ENCODE assay signal across 16 cellular contexts in the genomic region with DNA sequence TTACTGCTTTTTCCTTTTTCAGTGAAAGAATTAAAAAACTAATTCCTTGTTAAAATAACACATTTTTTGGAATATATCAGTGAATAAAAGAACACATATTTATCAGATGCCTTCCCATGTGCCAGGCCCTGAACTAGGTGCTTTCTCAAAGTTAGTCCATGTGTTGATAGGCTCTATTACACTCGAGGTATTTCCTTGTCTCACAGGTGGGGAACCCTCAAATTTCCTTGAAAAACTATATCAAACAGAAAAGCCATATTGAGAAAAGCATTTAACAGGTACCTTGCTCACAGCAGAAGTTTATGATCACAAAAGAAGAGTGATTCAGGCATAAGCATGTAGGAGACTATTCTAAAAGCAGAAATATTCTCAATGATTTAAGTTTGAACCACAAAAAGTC.
DNase-seq lines count a peak whose midpoint lies in the region; ATAC-seq, FAIRE-seq and TF ChIP-seq lines count a peak whose summit lies in the region.
"Had no signal": no experiment of that assay in that cellular context is flagged by ENCODE, and none has a peak within 500 bp of the region (broad histone marks: within the 10 kb centered on the region; RNA-seq: fewer than 3 reads in every experiment).

No MANE protein-coding gene starts in this region.

- no peaks in the 10 kb centered on the region for H3K27me3 ChIP-seq in HCT116 (ENCODE audit: insufficient read depth, low read length)
- no peaks in the 10 kb centered on the region for H3K27me3 ChIP-seq in endothelial cell of umbilical vein (ENCODE audit: control insufficient read depth in 2 of 2, insufficient read depth in 2 of 2, low read length in 2 of 2)
- H3K27me3 ChIP-seq in right lobe of liver: no peaks in the 10 kb centered on the region
- H3K27me3 ChIP-seq in smooth muscle cell (ENCODE audit: low read depth): no peaks in the 10 kb centered on the region
- H3K27me3 ChIP-seq: BE2C, MG63 had no signal

- TF ChIP-seq POLR2A in HCT116 (IDR thresholded peaks at IDR 0.05; ENCODE audit: borderline replicate concordance, extremely low read depth, insufficient read depth, insufficient read length) (no peak), endothelial cell of umbilical vein (IDR thresholded peaks at IDR 0.05; ENCODE audit: low read depth, low read length) (no peak), right lobe of liver (IDR thresholded peaks at IDR 0.05) (no peak)

- no TSS peak for BruUV-seq in HCT116 (replicated peaks; lab: Mats Ljungman, UMichigan)
- no TSS peak for BruUV-seq in endothelial cell of umbilical vein (replicated peaks; lab: Mats Ljungman, UMichigan)

- CTCF ChIA-PET in HCT116 (lab: Charles Lee): no interaction called here
- CTCF ChIA-PET in endothelial cell of umbilical vein (lab: Charles Lee): no interaction called here

- RAD21 ChIA-PET in HCT116 (lab: Charles Lee; ENCODE audit: low non-redundant PET in 1 of 2, low total read pairs in 2 of 2, uncharacterized antibody in 2 of 2, unreplicated experiment in 2 of 2): no interaction called here

- peaks cover 26 to 28% of the 10 kb centered on the region in 2 experiments for H3K4me1 ChIP-seq in HCT116 (ENCODE audit: control insufficient read depth in 1 of 2, insufficient read depth in 2 of 2, low read length in 2 of 2)
- peaks cover 34% of the 10 kb centered on the region for H3K4me1 ChIP-seq in endothelial cell of umbilical vein (ENCODE audit: control insufficient read depth, extremely low read depth, insufficient read depth, low read length)
- H3K4me1 ChIP-seq in right lobe of liver: peaks cover 0 to 11% (median 2%) of the 10 kb centered on the region in 4 donors
- no peaks in the 10 kb centered on the region for H3K4me1 ChIP-seq in smooth muscle cell (ENCODE audit: low read depth)

- dilution Hi-C loops in endothelial cell of umbilical vein (cut with MboI; ENCODE audit: extremely low pct_ligation_motif_present, low sequenced_read_pairs): no loop called here

- no peaks in the 10 kb centered on the region for H3K79me2 ChIP-seq in HCT116 (ENCODE audit: insufficient read depth, low read length)
- no peaks in the 10 kb centered on the region for H3K79me2 ChIP-seq in endothelial cell of umbilical vein (ENCODE audit: control insufficient read depth, insufficient read depth, low read length)
- no peaks in the 10 kb centered on the region for H3K79me2 ChIP-seq in smooth muscle cell (ENCODE audit: low read depth)

- intact Hi-C loops in HCT116 (cut with micrococcal nuclease) (no loop called here), endothelial cell of umbilical vein (cut with micrococcal nuclease) (no loop called here), right lobe of liver (cut with DNase I) (no loop called here)

- FAIRE-seq in endothelial cell of umbilical vein (lab: Jason Lieb, UNC): no peak

- H3K4me2 ChIP-seq in HCT116 (ENCODE audit: low read length) (peak overlapping the region; percentile 44), endothelial cell of umbilical vein (ENCODE audit: insufficient read depth, low read length) (no peak overlapping the region), smooth muscle cell (no peak overlapping the region)

- H3K27ac ChIP-seq in HCT116 (ENCODE audit: low read depth, low read length) (peak overlapping the region; percentile 64; the same call in 1 of the 2 replicates), endothelial cell of umbilical vein (ENCODE audit: insufficient read depth, low read depth, low read length) (peak overlapping the region; percentile 40), right lobe of liver (peak overlapping the region; percentile 57 to 62 (median 57)), smooth muscle cell (ENCODE audit: low read depth) (peak overlapping the region; percentile 22)

- H3K4me3 ChIP-seq in HCT116 (replicated peaks in 1 of 2; ENCODE audit: low read depth in 1 of 2, low read length in 2 of 2) (no peak overlapping the region), endothelial cell of umbilical vein (replicated peaks in 1 of 3; ENCODE audit: insufficient read depth in 1 of 3, low read depth in 1 of 3, low read length in 3 of 3) (no peak overlapping the region), right lobe of liver (no peak overlapping the region), smooth muscle cell (peak overlapping the region; percentile 15)
- H3K4me3 ChIP-seq: MG63 had no signal

- peak overlapping the region; percentile 10; the same call in 1 of the 2 replicates for H3K9ac ChIP-seq in HCT116 (ENCODE audit: low read length)
- no peak overlapping the region for H3K9ac ChIP-seq in endothelial cell of umbilical vein (replicated peaks; ENCODE audit: extremely low read depth, insufficient read depth, low read length)
- H3K9ac ChIP-seq in smooth muscle cell (ENCODE audit: low read depth): no peak overlapping the region

- H3K36me3 ChIP-seq in HCT116 (ENCODE audit: control insufficient read depth in 1 of 2, insufficient read depth in 2 of 2, low read length in 2 of 2) (peaks cover 1 to 5% of the 10 kb centered on the region in 2 experiments; a peak in 2 of 4 replicates), endothelial cell of umbilical vein (ENCODE audit: control insufficient read depth in 2 of 2, extremely low read depth in 1 of 2, insufficient read depth in 2 of 2, low read length in 2 of 2) (peaks cover 0 to 2% of the 10 kb centered on the region in 2 experiments), right lobe of liver (peaks cover 0 to 4% (median 1%) of the 10 kb centered on the region in 4 donors), smooth muscle cell (ENCODE audit: low read depth) (peaks cover 7% of the 10 kb centered on the region)

- H2AFZ ChIP-seq in HCT116 (ENCODE audit: low read depth, low read length, poor library complexity, severe bottlenecking) (no peak overlapping the region), endothelial cell of umbilical vein (ENCODE audit: low read depth, low read length) (no peak overlapping the region), smooth muscle cell (ENCODE audit: low read depth) (no peak overlapping the region)

- no peaks in the 10 kb centered on the region for H3K9me3 ChIP-seq in HCT116 (ENCODE audit: control insufficient read depth in 1 of 2, insufficient read depth in 1 of 2, low read depth in 1 of 2, low read length in 2 of 2)
- no peaks in the 10 kb centered on the region for H3K9me3 ChIP-seq in endothelial cell of umbilical vein (replicated peaks; ENCODE audit: control insufficient read depth, insufficient read depth, low read length)
- H3K9me3 ChIP-seq in right lobe of liver: no peaks in the 10 kb centered on the region
- no peaks in the 10 kb centered on the region for H3K9me3 ChIP-seq in smooth muscle cell (replicated peaks; ENCODE audit: low read depth)
- H3K9me3 ChIP-seq: BE2C, MG63 had no signal

- H4K20me1 ChIP-seq in HCT116 (ENCODE audit: insufficient read depth): 0 out of 2 replicates have a peak, but pooled peaks cover 3% of the 10 kb centered on the region
- H4K20me1 ChIP-seq in endothelial cell of umbilical vein (replicated peaks; ENCODE audit: control insufficient read depth, extremely low read depth, insufficient read depth, low read length): no peaks in the 10 kb centered on the region
- no peaks in the 10 kb centered on the region for H4K20me1 ChIP-seq in smooth muscle cell (ENCODE audit: low read depth)

- no peak for TF ChIP-seq RAD21 in HCT116 (IDR thresholded peaks at IDR 0.05; ENCODE audit: low read depth)

- no peaks in the 10 kb centered on the region for H3F3A ChIP-seq in smooth muscle cell (ENCODE audit: low read depth)

- POLR2A ChIA-PET in HCT116 (lab: Charles Lee) (no interaction called here), endothelial cell of umbilical vein (lab: Charles Lee) (no interaction called here)

- no peaks in the 10 kb centered on the region for H3K9me1 ChIP-seq in endothelial cell of umbilical vein (replicated peaks; ENCODE audit: control insufficient read depth, extremely low read depth, insufficient read depth, low read length)

- no peaks in the 10 kb centered on the region for H3K9me2 ChIP-seq in HCT116 (ENCODE audit: insufficient read depth)

- 46% methylated on average over 1 of the region's 1 CpG for WGBS in right lobe of liver (ENCODE audit: insufficient coverage, low coverage, low lambda C conversion rate, missing lambda C conversion rate)
- 89% methylated on average over 1 of the region's 1 CpG for WGBS in smooth muscle cell (ENCODE audit: low lambda C conversion rate)

- TF ChIP-seq CTCF in HCT116 (IDR thresholded peaks at IDR 0.05 in 2 of 3, conservative IDR thresholded peaks at IDR 0.05 in 1 of 3; ENCODE audit: borderline replicate concordance in 1 of 3, insufficient read depth in 1 of 3, low read depth in 2 of 3, low read length in 2 of 3): no peak
- TF ChIP-seq CTCF in endothelial cell of umbilical vein (IDR thresholded peaks at IDR 0.05; ENCODE audit: extremely low read depth in 1 of 2, insufficient read depth in 1 of 2, low read depth in 1 of 2, low read length in 2 of 2): no peak
- TF ChIP-seq CTCF in right lobe of liver (IDR thresholded peaks at IDR 0.05): no peak
- no peak for TF ChIP-seq CTCF in smooth muscle cell (IDR thresholded peaks at IDR 0.05; ENCODE audit: borderline replicate concordance, insufficient read depth, poor library complexity, severe bottlenecking)

- ATAC-seq in HCT116: no peak
- peak in 2 of 4 donors; percentile 23 to 34 for ATAC-seq in right lobe of liver

- DNase-seq in HCT116 (ENCODE audit: low read depth, low spot score) (no peak), endothelial cell of umbilical vein (ENCODE audit: low read depth, low spot score) (no peak), right lobe of liver (no peak), smooth muscle cell (lab: John Stamatoyannopoulos, UW; ENCODE audit: unreplicated experiment) (no peak), UCSD-AML1 (lab: John Stamatoyannopoulos, UW; ENCODE audit: unreplicated experiment) (no peak), DMS79 treated with DMSO at 0.1 percent for 48 hours (lab: John Stamatoyannopoulos, UW) (no peak), NCI-H82 treated with DMSO at 0.1 percent for 48 hours (lab: John Stamatoyannopoulos, UW; ENCODE audit: unreplicated experiment) (no peak)
- DNase-seq: BE2C; CD4-positive, alpha-beta memory T cell; GOT3; MG63; NCI-H1105 treated with DMSO at 0.1 percent for 48 hours; NCI-H187 treated with DMSO at 0.1 percent for 48 hours; NCI-H2171; NCI-H446 treated with DMSO at 0.1 percent for 48 hours; NCI-H82 had no signal

TF ChIP-seq in HCT116, 20 proteins besides CTCF, POLR2A, EP300 and RAD21 (continues in another document):
- TF ChIP-seq, protein P1, sequence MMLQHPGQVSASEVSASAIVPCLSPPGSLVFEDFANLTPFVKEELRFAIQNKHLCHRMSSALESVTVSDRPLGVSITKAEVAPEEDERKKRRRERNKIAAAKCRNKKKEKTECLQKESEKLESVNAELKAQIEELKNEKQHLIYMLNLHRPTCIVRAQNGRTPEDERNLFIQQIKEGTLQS (IDR thresholded peaks at IDR 0.05): no peak
- TF ChIP-seq CEBPB (IDR thresholded peaks at IDR 0.05; ENCODE audit: low read depth) (no peak), SP1 (IDR thresholded peaks at IDR 0.05; ENCODE audit: low read depth) (no peak)

TF ChIP-seq in endothelial cell of umbilical vein, 7 proteins besides CTCF, POLR2A, EP300 and RAD21 (continues in another document):
- TF ChIP-seq EZH2 (IDR thresholded peaks at IDR 0.05; ENCODE audit: borderline replicate concordance, low read depth, low read length, severe bottlenecking): no peak
- TF ChIP-seq GATA2 (IDR thresholded peaks at IDR 0.05; ENCODE audit: insufficient read depth, insufficient read length, low read depth, low read length): no peak
- no peak for TF ChIP-seq POLR2AphosphoS5 (IDR thresholded peaks at IDR 0.05; ENCODE audit: insufficient read depth, low read depth, low read length)
- TF ChIP-seq FOS (IDR thresholded peaks at IDR 0.05; ENCODE audit: borderline replicate concordance, insufficient read depth, low read length): no peak
